9 cellular contexts compared by ENCODE assay signal in genomic region chr13:31538067-31539042, GRCh38.
DNase-seq lines count a peak whose midpoint lies in the region; ATAC-seq, FAIRE-seq and TF ChIP-seq lines count a peak whose summit lies in the region.
"Had no signal": no experiment of that assay in that cellular context is flagged by ENCODE, and none has a peak within 500 bp of the region (broad histone marks: within the 10 kb centered on the region; RNA-seq: fewer than 3 reads in every experiment).

No MANE protein-coding gene starts in this region.

- no peak for FAIRE-seq in kidney (lab: Jason Lieb, UNC)

- intact Hi-C loops in kidney (cut with DNase I) (no loop called here), testis (cut with DNase I; ENCODE audit: low total_unique reads) (no loop called here)
- intact Hi-C loops in activated T-helper 1 cell treated with anti-CD3 and anti-CD28 coated beads, Interleukin-12 subunit alpha, Interleukin-12 subunit beta, Interleukin-2, Interleukin-4 antibody, amounts not matched to agents 30 ng/mL and 10 ng/mL and 1 ng/mL, durations not matched to agents 14 hours and 24 hours and 36 hours (cut with micrococcal nuclease): no loop called here

- no peak for ATAC-seq in activated naive CD4-positive, alpha-beta T cell treated with anti-CD3 and anti-CD28 coated beads, Interleukin-2, amount 50 U/mL, for 72 hours

- 0 out of 2 replicates have a peak, but pooled peaks have one; percentile 22 for TF ChIP-seq RAD21 in Ishikawa (IDR thresholded peaks at IDR 0.05; ENCODE audit: low read depth)

- H3K4me1 ChIP-seq in kidney (ENCODE audit: control insufficient read depth in 1 of 2, insufficient read depth in 1 of 2, low read depth in 1 of 2, low read length in 2 of 2): no peaks in the 10 kb centered on the region
- H3K4me1 ChIP-seq in testis: no peaks in the 10 kb centered on the region

- no peak overlapping the region for H3K27ac Mint-ChIP-seq in activated T-helper 1 cell treated with anti-CD3 and anti-CD28 coated beads, Interleukin-12 subunit alpha, Interleukin-12 subunit beta, Interleukin-2, Interleukin-4 antibody, amounts not matched to agents 30 ng/mL and 10 ng/mL and 1 ng/mL, durations not matched to agents 14 hours and 24 hours and 36 hours
- no peak overlapping the region for H3K27ac Mint-ChIP-seq in activated naive CD4-positive, alpha-beta T cell treated with anti-CD3 and anti-CD28 coated beads, Interleukin-2, amount 50 U/mL, for 72 hours
- H3K27ac Mint-ChIP-seq: activated naive CD8-positive, alpha-beta T cell had no signal

- no peaks in the 10 kb centered on the region for H3K4me1 Mint-ChIP-seq in activated T-helper 1 cell treated with anti-CD3 and anti-CD28 coated beads, Interleukin-12 subunit alpha, Interleukin-12 subunit beta, Interleukin-2, Interleukin-4 antibody, amounts not matched to agents 30 ng/mL and 10 ng/mL and 1 ng/mL, durations not matched to agents 14 hours and 24 hours and 36 hours (ENCODE audit: low read depth)

- peak; percentile 87 for TF ChIP-seq CTCF in VCaP (conservative IDR thresholded peaks at IDR 0.05)
- TF ChIP-seq CTCF in kidney (IDR thresholded peaks at IDR 0.05; ENCODE audit: borderline replicate concordance, extremely low read depth, insufficient read depth): peak; percentile 17
- TF ChIP-seq CTCF in testis (IDR thresholded peaks at IDR 0.05): peak in 1 of 3 experiments; percentile 51

- no peak for TF ChIP-seq POLR2A in testis (IDR thresholded peaks at IDR 0.05)

- H3K27ac ChIP-seq in VCaP (no peak overlapping the region), kidney (ENCODE audit: low read depth in 2 of 2, low read length in 2 of 2) (no peak overlapping the region), testis (no peak overlapping the region)

- H3K9ac ChIP-seq in kidney (ENCODE audit: low read length in 2 of 2): no peak overlapping the region

- no peaks in the 10 kb centered on the region for H3K36me3 ChIP-seq in kidney (ENCODE audit: control insufficient read depth in 1 of 2, insufficient read depth in 2 of 2, low read length in 2 of 2)
- no peaks in the 10 kb centered on the region for H3K36me3 ChIP-seq in testis (ENCODE audit: low read depth, missing control alignments)

- H3K27me3 ChIP-seq in testis: no peaks in the 10 kb centered on the region

- H3K36me3 Mint-ChIP-seq in activated T-helper 1 cell treated with anti-CD3 and anti-CD28 coated beads, Interleukin-12 subunit alpha, Interleukin-12 subunit beta, Interleukin-2, Interleukin-4 antibody, amounts not matched to agents 30 ng/mL and 10 ng/mL and 1 ng/mL, durations not matched to agents 14 hours and 24 hours and 36 hours (ENCODE audit: low read depth): no peaks in the 10 kb centered on the region
- no peaks in the 10 kb centered on the region for H3K36me3 Mint-ChIP-seq in activated naive CD4-positive, alpha-beta T cell treated with anti-CD3 and anti-CD28 coated beads, Interleukin-2, amount 50 U/mL, for 72 hours
- H3K36me3 Mint-ChIP-seq: activated naive CD8-positive, alpha-beta T cell had no signal

- no peaks in the 10 kb centered on the region for H3K9me3 Mint-ChIP-seq in activated T-helper 1 cell treated with anti-CD3 and anti-CD28 coated beads, Interleukin-12 subunit alpha, Interleukin-12 subunit beta, Interleukin-2, Interleukin-4 antibody, amounts not matched to agents 30 ng/mL and 10 ng/mL and 1 ng/mL, durations not matched to agents 14 hours and 24 hours and 36 hours
- H3K9me3 Mint-ChIP-seq in activated naive CD4-positive, alpha-beta T cell treated with anti-CD3 and anti-CD28 coated beads, Interleukin-2, amount 50 U/mL, for 72 hours: peaks cover 3 to 4% of the 10 kb centered on the region in 2 donors

- H3K27me3 Mint-ChIP-seq in activated T-helper 1 cell treated with anti-CD3 and anti-CD28 coated beads, Interleukin-12 subunit alpha, Interleukin-12 subunit beta, Interleukin-2, Interleukin-4 antibody, amounts not matched to agents 30 ng/mL and 10 ng/mL and 1 ng/mL, durations not matched to agents 14 hours and 24 hours and 36 hours (ENCODE audit: insufficient read depth): peaks cover 3% of the 10 kb centered on the region

- no peak overlapping the region for H3K4me3 Mint-ChIP-seq in activated T-helper 1 cell treated with anti-CD3 and anti-CD28 coated beads, Interleukin-12 subunit alpha, Interleukin-12 subunit beta, Interleukin-2, Interleukin-4 antibody, amounts not matched to agents 30 ng/mL and 10 ng/mL and 1 ng/mL, durations not matched to agents 14 hours and 24 hours and 36 hours
- H3K4me3 Mint-ChIP-seq: activated naive CD8-positive, alpha-beta T cell had no signal

- H3K9me3 ChIP-seq in kidney (ENCODE audit: control insufficient read depth in 1 of 2, low read length in 2 of 2) (no peaks in the 10 kb centered on the region), testis (no peaks in the 10 kb centered on the region)

- TF ChIP-seq EP300 in Ishikawa (IDR thresholded peaks at IDR 0.05; ENCODE audit: borderline replicate concordance): no peak

- no peak overlapping the region for H3K4me3 ChIP-seq in kidney (ENCODE audit: low read length in 2 of 2)
- no peak overlapping the region for H3K4me3 ChIP-seq in testis

- 36 to 53% methylated on average over 6 of the region's 6 CpGs for WGBS in testis, 2 donors

- peak; percentile 37 to 65 for DNase-seq in AML-193 (lab: John Stamatoyannopoulos, UW)
- no peak for DNase-seq in kidney
- DNase-seq in activated naive CD4-positive, alpha-beta T cell treated with anti-CD3 and anti-CD28 coated beads, Interleukin-2, amount 50 U/mL, for 16 hours: no peak
- no peak for DNase-seq in activated T-helper 1 cell treated with anti-CD3 and anti-CD28 coated beads, Interleukin-12 subunit alpha, Interleukin-12 subunit beta, Interleukin-2, Interleukin-4 antibody, amounts not matched to agents 30 ng/mL and 10 ng/mL and 1 ng/mL, durations not matched to agents 14 hours and 24 hours and 36 hours (ENCODE audit: low spot score)
- no peak for DNase-seq in activated naive CD4-positive, alpha-beta T cell treated with anti-CD3 and anti-CD28 coated beads, Interleukin-2, amount 50 U/mL, for 72 hours (ENCODE audit: low spot score in 2 of 2)
- DNase-seq in testis: no peak

TF ChIP-seq in Ishikawa, 13 proteins besides CTCF, POLR2A, EP300 and RAD21:
- TF ChIP-seq EGR1 (IDR thresholded peaks at IDR 0.05) (no peak), TEAD4 (IDR thresholded peaks at IDR 0.05) (no peak), NFIC (IDR thresholded peaks at IDR 0.05) (peak; percentile 42; the same call in 1 of the 2 replicates)

Comparison
In these comparisons a context has a peak if more than half of its experiments do, and no peak if none do; other contexts are left out.
1. DNase-seq: peak in AML-193 (2 of 2); none in kidney (single experiment), activated naive CD4-positive, alpha-beta T cell treated with anti-CD3 and anti-CD28 coated beads, Interleukin-2, amount 50 U/mL, for 16 hours (single experiment), activated T-helper 1 cell treated with anti-CD3 and anti-CD28 coated beads, Interleukin-12 subunit alpha, Interleukin-12 subunit beta, Interleukin-2, Interleukin-4 antibody, amounts not matched to agents 30 ng/mL and 10 ng/mL and 1 ng/mL, durations not matched to agents 14 hours and 24 hours and 36 hours (single experiment), activated naive CD4-positive, alpha-beta T cell treated with anti-CD3 and anti-CD28 coated beads, Interleukin-2, amount 50 U/mL, for 72 hours (0 of 2) and testis (single experiment).